Comparison of ENCODE assay signal across 1 cellular context in genomic region chr1:244450597-244451538, GRCh38.
TF ChIP-seq lines count a peak whose summit lies in the region.

No MANE protein-coding gene starts in this region.

TF ChIP-seq in GM23338, 12 proteins besides CTCF, POLR2A, EP300 and RAD21 (continued from another document):
- TF ChIP-seq ZNF462 (CRISPR knock-in tag; IDR thresholded peaks at IDR 0.05) = no peak
